In the genomic region with DNA sequence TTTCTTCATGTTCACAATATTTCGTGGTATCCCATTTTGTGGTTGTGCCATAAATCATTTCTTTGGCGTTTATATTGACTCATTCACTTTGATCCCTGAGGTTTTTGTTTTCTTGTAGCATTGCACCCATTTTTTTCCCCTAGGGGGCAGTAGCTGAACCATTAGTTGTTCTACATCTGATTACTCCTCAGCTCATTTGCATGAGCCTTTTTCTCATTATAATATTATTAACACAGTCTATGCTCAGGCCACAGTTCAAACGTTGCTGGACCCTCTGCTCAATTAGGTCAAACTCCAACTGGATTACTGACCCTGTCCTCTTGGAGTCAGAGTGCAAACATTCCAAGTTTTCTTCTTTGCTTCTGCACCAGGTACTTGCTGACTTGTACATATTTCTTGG, we compare ENCODE assay signal across 1 cellular context.
TF ChIP-seq lines count a peak whose summit lies in the region.

No MANE protein-coding gene starts in this region.

TF ChIP-seq in GM23338, 12 proteins besides CTCF, POLR2A, EP300 and RAD21 (continued from another document):
- TF ChIP-seq, protein P1, sequence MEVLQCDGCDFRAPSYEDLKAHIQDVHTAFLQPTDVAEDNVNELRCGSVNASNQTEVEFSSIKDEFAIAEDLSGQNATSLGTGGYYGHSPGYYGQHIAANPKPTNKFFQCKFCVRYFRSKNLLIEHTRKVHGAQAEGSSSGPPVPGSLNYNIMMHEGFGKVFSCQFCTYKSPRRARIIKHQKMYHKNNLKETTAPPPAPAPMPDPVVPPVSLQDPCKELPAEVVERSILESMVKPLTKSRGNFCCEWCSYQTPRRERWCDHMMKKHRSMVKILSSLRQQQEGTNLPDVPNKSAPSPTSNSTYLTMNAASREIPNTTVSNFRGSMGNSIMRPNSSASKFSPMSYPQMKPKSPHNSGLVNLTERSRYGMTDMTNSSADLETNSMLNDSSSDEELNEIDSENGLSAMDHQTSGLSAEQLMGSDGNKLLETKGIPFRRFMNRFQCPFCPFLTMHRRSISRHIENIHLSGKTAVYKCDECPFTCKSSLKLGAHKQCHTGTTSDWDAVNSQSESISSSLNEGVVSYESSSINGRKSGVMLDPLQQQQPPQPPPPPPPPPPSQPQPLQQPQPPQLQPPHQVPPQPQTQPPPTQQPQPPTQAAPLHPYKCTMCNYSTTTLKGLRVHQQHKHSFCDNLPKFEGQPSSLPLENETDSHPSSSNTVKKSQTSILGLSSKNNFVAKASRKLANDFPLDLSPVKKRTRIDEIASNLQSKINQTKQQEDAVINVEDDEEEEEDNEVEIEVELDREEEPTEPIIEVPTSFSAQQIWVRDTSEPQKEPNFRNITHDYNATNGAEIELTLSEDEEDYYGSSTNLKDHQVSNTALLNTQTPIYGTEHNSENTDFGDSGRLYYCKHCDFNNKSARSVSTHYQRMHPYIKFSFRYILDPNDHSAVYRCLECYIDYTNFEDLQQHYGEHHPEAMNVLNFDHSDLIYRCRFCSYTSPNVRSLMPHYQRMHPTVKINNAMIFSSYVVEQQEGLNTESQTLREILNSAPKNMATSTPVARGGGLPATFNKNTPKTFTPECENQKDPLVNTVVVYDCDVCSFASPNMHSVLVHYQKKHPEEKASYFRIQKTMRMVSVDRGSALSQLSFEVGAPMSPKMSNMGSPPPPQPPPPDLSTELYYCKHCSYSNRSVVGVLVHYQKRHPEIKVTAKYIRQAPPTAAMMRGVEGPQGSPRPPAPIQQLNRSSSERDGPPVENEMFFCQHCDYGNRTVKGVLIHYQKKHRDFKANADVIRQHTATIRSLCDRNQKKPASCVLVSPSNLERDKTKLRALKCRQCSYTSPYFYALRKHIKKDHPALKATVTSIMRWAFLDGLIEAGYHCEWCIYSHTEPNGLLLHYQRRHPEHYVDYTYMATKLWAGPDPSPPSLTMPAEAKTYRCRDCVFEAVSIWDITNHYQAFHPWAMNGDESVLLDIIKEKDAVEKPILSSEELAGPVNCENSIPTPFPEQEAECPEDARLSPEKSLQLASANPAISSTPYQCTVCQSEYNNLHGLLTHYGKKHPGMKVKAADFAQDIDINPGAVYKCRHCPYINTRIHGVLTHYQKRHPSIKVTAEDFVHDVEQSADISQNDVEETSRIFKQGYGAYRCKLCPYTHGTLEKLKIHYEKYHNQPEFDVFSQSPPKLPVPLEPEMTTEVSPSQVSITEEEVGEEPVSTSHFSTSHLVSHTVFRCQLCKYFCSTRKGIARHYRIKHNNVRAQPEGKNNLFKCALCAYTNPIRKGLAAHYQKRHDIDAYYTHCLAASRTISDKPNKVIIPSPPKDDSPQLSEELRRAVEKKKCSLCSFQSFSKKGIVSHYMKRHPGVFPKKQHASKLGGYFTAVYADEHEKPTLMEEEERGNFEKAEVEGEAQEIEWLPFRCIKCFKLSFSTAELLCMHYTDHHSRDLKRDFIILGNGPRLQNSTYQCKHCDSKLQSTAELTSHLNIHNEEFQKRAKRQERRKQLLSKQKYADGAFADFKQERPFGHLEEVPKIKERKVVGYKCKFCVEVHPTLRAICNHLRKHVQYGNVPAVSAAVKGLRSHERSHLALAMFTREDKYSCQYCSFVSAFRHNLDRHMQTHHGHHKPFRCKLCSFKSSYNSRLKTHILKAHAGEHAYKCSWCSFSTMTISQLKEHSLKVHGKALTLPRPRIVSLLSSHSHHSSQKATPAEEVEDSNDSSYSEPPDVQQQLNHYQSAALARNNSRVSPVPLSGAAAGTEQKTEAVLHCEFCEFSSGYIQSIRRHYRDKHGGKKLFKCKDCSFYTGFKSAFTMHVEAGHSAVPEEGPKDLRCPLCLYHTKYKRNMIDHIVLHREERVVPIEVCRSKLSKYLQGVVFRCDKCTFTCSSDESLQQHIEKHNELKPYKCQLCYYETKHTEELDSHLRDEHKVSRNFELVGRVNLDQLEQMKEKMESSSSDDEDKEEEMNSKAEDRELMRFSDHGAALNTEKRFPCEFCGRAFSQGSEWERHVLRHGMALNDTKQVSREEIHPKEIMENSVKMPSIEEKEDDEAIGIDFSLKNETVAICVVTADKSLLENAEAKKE (CRISPR knock-in tag; IDR thresholded peaks at IDR 0.05): no peak
- no peak for TF ChIP-seq ZNF331 (CRISPR knock-in tag; IDR thresholded peaks at IDR 0.05; ENCODE audit: low read depth)
- TF ChIP-seq ZNF114 (CRISPR knock-in tag; IDR thresholded peaks at IDR 0.05): no peak
- TF ChIP-seq NANOG (IDR thresholded peaks at IDR 0.05; ENCODE audit: borderline replicate concordance): no peak
- TF ChIP-seq, protein P2, sequence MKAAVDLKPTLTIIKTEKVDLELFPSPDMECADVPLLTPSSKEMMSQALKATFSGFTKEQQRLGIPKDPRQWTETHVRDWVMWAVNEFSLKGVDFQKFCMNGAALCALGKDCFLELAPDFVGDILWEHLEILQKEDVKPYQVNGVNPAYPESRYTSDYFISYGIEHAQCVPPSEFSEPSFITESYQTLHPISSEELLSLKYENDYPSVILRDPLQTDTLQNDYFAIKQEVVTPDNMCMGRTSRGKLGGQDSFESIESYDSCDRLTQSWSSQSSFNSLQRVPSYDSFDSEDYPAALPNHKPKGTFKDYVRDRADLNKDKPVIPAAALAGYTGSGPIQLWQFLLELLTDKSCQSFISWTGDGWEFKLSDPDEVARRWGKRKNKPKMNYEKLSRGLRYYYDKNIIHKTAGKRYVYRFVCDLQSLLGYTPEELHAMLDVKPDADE (IDR thresholded peaks at IDR 0.05): no peak
- TF ChIP-seq, protein P3, sequence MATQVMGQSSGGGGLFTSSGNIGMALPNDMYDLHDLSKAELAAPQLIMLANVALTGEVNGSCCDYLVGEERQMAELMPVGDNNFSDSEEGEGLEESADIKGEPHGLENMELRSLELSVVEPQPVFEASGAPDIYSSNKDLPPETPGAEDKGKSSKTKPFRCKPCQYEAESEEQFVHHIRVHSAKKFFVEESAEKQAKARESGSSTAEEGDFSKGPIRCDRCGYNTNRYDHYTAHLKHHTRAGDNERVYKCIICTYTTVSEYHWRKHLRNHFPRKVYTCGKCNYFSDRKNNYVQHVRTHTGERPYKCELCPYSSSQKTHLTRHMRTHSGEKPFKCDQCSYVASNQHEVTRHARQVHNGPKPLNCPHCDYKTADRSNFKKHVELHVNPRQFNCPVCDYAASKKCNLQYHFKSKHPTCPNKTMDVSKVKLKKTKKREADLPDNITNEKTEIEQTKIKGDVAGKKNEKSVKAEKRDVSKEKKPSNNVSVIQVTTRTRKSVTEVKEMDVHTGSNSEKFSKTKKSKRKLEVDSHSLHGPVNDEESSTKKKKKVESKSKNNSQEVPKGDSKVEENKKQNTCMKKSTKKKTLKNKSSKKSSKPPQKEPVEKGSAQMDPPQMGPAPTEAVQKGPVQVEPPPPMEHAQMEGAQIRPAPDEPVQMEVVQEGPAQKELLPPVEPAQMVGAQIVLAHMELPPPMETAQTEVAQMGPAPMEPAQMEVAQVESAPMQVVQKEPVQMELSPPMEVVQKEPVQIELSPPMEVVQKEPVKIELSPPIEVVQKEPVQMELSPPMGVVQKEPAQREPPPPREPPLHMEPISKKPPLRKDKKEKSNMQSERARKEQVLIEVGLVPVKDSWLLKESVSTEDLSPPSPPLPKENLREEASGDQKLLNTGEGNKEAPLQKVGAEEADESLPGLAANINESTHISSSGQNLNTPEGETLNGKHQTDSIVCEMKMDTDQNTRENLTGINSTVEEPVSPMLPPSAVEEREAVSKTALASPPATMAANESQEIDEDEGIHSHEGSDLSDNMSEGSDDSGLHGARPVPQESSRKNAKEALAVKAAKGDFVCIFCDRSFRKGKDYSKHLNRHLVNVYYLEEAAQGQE (IDR thresholded peaks at IDR 0.05; ENCODE audit: unreplicated experiment): no peak
- no peak for TF ChIP-seq STAT1 (IDR thresholded peaks at IDR 0.05; ENCODE audit: unreplicated experiment)
